In the genomic region with DNA sequence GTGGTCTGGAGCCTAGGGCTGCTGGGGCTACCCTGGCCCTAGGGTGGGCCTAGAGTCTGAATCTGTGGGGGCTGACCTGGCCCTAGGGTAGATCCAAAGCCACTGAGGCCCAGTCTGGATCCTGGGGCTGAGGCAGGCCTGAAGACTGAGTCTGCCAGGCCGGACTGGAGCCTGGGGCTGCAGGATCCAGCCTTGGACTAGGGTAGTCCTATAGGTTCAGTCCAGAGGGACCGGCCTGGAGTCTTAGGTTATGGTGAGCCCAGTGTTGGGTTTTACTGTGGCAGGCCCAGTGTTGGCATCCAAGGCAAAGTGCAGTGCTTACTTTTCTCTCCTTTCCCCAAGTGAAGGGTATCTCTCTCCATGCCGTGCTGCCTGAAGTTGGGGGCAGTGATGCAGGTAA, we compare ENCODE assay signal across 21 cellular contexts.
A peak's percentile ranks its signal among the peaks of the same experiment; 100 is the strongest.
DNase-seq lines count a peak whose midpoint lies in the region; ATAC-seq and TF ChIP-seq lines count a peak whose summit lies in the region.
"Had no signal": no experiment of that assay in that cellular context is flagged by ENCODE, and none has a peak within 500 bp of the region (broad histone marks: within the 10 kb centered on the region; RNA-seq: fewer than 3 reads in every experiment).

No MANE protein-coding gene starts in this region.

- intact Hi-C loops in esophagus muscularis mucosa (cut with DNase I) = no loop called here

- ATAC-seq in gastroesophageal sphincter = peak; percentile 7
- ATAC-seq in stimulated activated memory B cell treated with anti-CD40 and anti-IgM and Interleukin-4, amounts not matched to agents 10 μg/mL and 1 μg/mL and 100 μg/mL, for 72 hours = peak; percentile 55
- no peak for ATAC-seq in HG02623 (IDR thresholded peaks at IDR 0.05; ENCODE audit: unreplicated experiment)

- H3K4me1 ChIP-seq in esophagus muscularis mucosa (no peaks in the 10 kb centered on the region), gastroesophageal sphincter (no peaks in the 10 kb centered on the region), SJCRH30 (no peaks in the 10 kb centered on the region)
- H3K4me1 ChIP-seq: BLaER1 had no signal

- TF ChIP-seq POLR2A in esophagus muscularis mucosa (IDR thresholded peaks at IDR 0.05; ENCODE audit: low read depth) (no peak), gastroesophageal sphincter (IDR thresholded peaks at IDR 0.05) (no peak)

- H3K36me3 ChIP-seq in esophagus muscularis mucosa = no peaks in the 10 kb centered on the region
- H3K36me3 ChIP-seq in gastroesophageal sphincter = no peaks in the 10 kb centered on the region
- H3K36me3 ChIP-seq in SJCRH30 = no peaks in the 10 kb centered on the region
- H3K36me3 ChIP-seq: BE2C, BLaER1 had no signal

- H3K9me3 Mint-ChIP-seq in stimulated activated memory B cell treated with anti-CD40 and anti-IgM and Interleukin-4, amounts not matched to agents 10 μg/mL and 1 μg/mL and 100 μg/mL, for 72 hours = peaks cover 3% of the 10 kb centered on the region

- peaks cover 0 to 5% (median 0%) of the 10 kb centered on the region in 4 donors for H3K9me3 ChIP-seq in esophagus muscularis mucosa
- H3K9me3 ChIP-seq in gastroesophageal sphincter = peaks cover 0 to 11% (median 0%) of the 10 kb centered on the region in 3 donors
- no peaks in the 10 kb centered on the region for H3K9me3 ChIP-seq in SJCRH30 (replicated peaks)
- H3K9me3 ChIP-seq: BE2C, BLaER1 had no signal

- H3K36me3 Mint-ChIP-seq in stimulated activated memory B cell treated with anti-CD40 and anti-IgM and Interleukin-4, amounts not matched to agents 10 μg/mL and 1 μg/mL and 100 μg/mL, for 72 hours = no peaks in the 10 kb centered on the region
- H3K36me3 Mint-ChIP-seq: CD14-positive monocyte; CD4-positive, alpha-beta memory T cell; CD4-positive, CD25-positive, alpha-beta regulatory T cell; CD8-positive, alpha-beta memory T cell had no signal

- no peak overlapping the region for H3K4me3 Mint-ChIP-seq in stimulated activated memory B cell treated with anti-CD40 and anti-IgM and Interleukin-4, amounts not matched to agents 10 μg/mL and 1 μg/mL and 100 μg/mL, for 72 hours
- H3K4me3 Mint-ChIP-seq: CD14-positive monocyte; CD4-positive, alpha-beta memory T cell; CD4-positive, CD25-positive, alpha-beta regulatory T cell; CD8-positive, alpha-beta memory T cell had no signal

- H3K27me3 ChIP-seq in esophagus muscularis mucosa = peaks cover 0 to 7% (median 0%) of the 10 kb centered on the region in 4 donors
- peaks cover 5% of the 10 kb centered on the region for H3K27me3 ChIP-seq in gastroesophageal sphincter
- no peaks in the 10 kb centered on the region for H3K27me3 ChIP-seq in SJCRH30
- H3K27me3 ChIP-seq: BE2C, BLaER1 had no signal

- TF ChIP-seq EP300 in esophagus muscularis mucosa (IDR thresholded peaks at IDR 0.05) (no peak), gastroesophageal sphincter (IDR thresholded peaks at IDR 0.05) (no peak)

- H3K27ac ChIP-seq in esophagus muscularis mucosa (replicated peaks in 1 of 4) (no peak overlapping the region), gastroesophageal sphincter (no peak overlapping the region), SJCRH30 (no peak overlapping the region)
- H3K27ac ChIP-seq: BLaER1 had no signal

- peak; percentile 83 for DNase-seq in esophagus muscularis mucosa (ENCODE audit: extremely low spot score)
- no peak for DNase-seq in SJCRH30
- DNase-seq in DMS79 treated with DMSO at 0.1 percent for 48 hours (lab: John Stamatoyannopoulos, UW) = no peak
- DNase-seq: 8988T; ACHN; BE2C; C1 segment of cervical spinal cord; CD4-positive, alpha-beta memory T cell; CD4-positive, CD25-positive, alpha-beta regulatory T cell; CD8-positive, alpha-beta memory T cell; COR-L47; DMS 273 treated with DMSO at 0.1 percent for 48 hours; DMS153; DMS53; DMS79; GF-D8 had no signal

- no peak overlapping the region for H3K4me3 ChIP-seq in esophagus muscularis mucosa
- H3K4me3 ChIP-seq in gastroesophageal sphincter = no peak overlapping the region
- H3K4me3 ChIP-seq in SJCRH30 = no peak overlapping the region
- H3K4me3 ChIP-seq: BLaER1 had no signal

- no peaks in the 10 kb centered on the region for H3K4me1 Mint-ChIP-seq in stimulated activated memory B cell treated with anti-CD40 and anti-IgM and Interleukin-4, amounts not matched to agents 10 μg/mL and 1 μg/mL and 100 μg/mL, for 72 hours
- H3K4me1 Mint-ChIP-seq: CD14-positive monocyte; CD4-positive, alpha-beta memory T cell; CD4-positive, CD25-positive, alpha-beta regulatory T cell; CD8-positive, alpha-beta memory T cell had no signal

- WGBS in esophagus muscularis mucosa = 92% methylated on average over 1 of the region's 3 CpGs
- WGBS in gastroesophageal sphincter (ENCODE audit: low coverage in 1 of 2), 2 donors = no CpG with 5 or more reads among the region's 3 CpGs

- no peak for TF ChIP-seq CTCF in esophagus muscularis mucosa (IDR thresholded peaks at IDR 0.05)
- no peak for TF ChIP-seq CTCF in gastroesophageal sphincter (IDR thresholded peaks at IDR 0.05)

- no peak overlapping the region for H3K27ac Mint-ChIP-seq in stimulated activated memory B cell treated with anti-CD40 and anti-IgM and Interleukin-4, amounts not matched to agents 10 μg/mL and 1 μg/mL and 100 μg/mL, for 72 hours
- H3K27ac Mint-ChIP-seq: CD14-positive monocyte; CD4-positive, alpha-beta memory T cell; CD4-positive, CD25-positive, alpha-beta regulatory T cell; CD8-positive, alpha-beta memory T cell had no signal

- no peaks in the 10 kb centered on the region for H3K27me3 Mint-ChIP-seq in stimulated activated memory B cell treated with anti-CD40 and anti-IgM and Interleukin-4, amounts not matched to agents 10 μg/mL and 1 μg/mL and 100 μg/mL, for 72 hours
- H3K27me3 Mint-ChIP-seq: CD4-positive, alpha-beta memory T cell; CD4-positive, CD25-positive, alpha-beta regulatory T cell; CD8-positive, alpha-beta memory T cell had no signal
